In the genomic region with DNA sequence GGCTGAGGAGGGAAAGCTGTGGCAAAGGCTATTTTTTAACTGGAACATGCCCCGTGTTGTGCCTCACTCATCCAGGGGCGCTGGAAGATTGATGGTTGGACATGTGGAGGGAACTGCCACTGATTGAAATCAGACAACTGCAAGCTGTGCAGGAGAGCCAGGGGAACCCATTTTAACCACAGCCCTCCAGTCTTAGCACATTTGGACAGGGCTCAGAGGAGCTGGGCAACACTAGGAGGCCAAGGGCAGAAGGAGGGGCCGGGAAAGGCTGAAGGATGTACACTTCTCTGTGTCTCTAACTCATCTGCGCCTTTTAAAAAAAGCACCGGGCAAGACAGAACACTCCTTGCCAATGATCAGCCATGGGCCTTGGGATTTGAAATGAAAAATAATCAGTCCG, we compare ENCODE assay signal across 11 cellular contexts.
DNase-seq lines count a peak whose midpoint lies in the region; ATAC-seq and TF ChIP-seq lines count a peak whose summit lies in the region.
"Had no signal": no experiment of that assay in that cellular context is flagged by ENCODE, and none has a peak within 500 bp of the region (broad histone marks: within the 10 kb centered on the region; RNA-seq: fewer than 3 reads in every experiment).

No MANE protein-coding gene starts in this region.

- H3K4me1 Mint-ChIP-seq in activated CD8-positive, alpha-beta memory T cell treated with anti-CD3 and anti-CD28 coated beads, Interleukin-2, amount 10 ng/mL, durations not matched to agents 7 days and 5 days: no peaks in the 10 kb centered on the region
- H3K4me1 Mint-ChIP-seq: activated CD4-positive, alpha-beta T cell treated with anti-CD3 and anti-CD28 coated beads, Interleukin-2, amount 10 ng/mL, durations not matched to agents 24 days and 14 days; stimulated activated naive CD8-positive, alpha-beta T cell treated with anti-CD3 and anti-CD28 coated beads, Interleukin-15, amount 100 ng/mL, for 72 hours had no signal

- CTCF ChIA-PET in activated CD8-positive, alpha-beta memory T cell treated with anti-CD3 and anti-CD28 coated beads, Interleukin-2, amount 10 ng/mL, durations not matched to agents 7 days and 5 days (lab: Charles Lee): no interaction called here

- H3K4me3 ChIP-seq in SJCRH30: peak overlapping the region; percentile 47
- no peak overlapping the region for H3K4me3 ChIP-seq in prostate gland
- H3K4me3 ChIP-seq in hepatocyte: no peak overlapping the region
- H3K4me3 ChIP-seq: ascending aorta had no signal

- H3K27me3 ChIP-seq in SJCRH30 (no peaks in the 10 kb centered on the region), prostate gland (replicated peaks; ENCODE audit: insufficient read depth) (no peaks in the 10 kb centered on the region), hepatocyte (no peaks in the 10 kb centered on the region)
- H3K27me3 ChIP-seq: ascending aorta had no signal

- H3K4me1 ChIP-seq in SJCRH30 (peaks cover 29% of the 10 kb centered on the region), prostate gland (replicated peaks) (no peaks in the 10 kb centered on the region), hepatocyte (ENCODE audit: insufficient read depth) (peaks cover 9% of the 10 kb centered on the region)
- H3K4me1 ChIP-seq: ascending aorta had no signal

- no peak overlapping the region for H3K27ac Mint-ChIP-seq in activated CD8-positive, alpha-beta memory T cell treated with anti-CD3 and anti-CD28 coated beads, Interleukin-2, amount 10 ng/mL, durations not matched to agents 7 days and 5 days
- H3K27ac Mint-ChIP-seq: activated CD4-positive, alpha-beta T cell treated with anti-CD3 and anti-CD28 coated beads, Interleukin-2, amount 10 ng/mL, durations not matched to agents 24 days and 14 days; stimulated activated naive CD8-positive, alpha-beta T cell treated with anti-CD3 and anti-CD28 coated beads, Interleukin-15, amount 100 ng/mL, for 72 hours had no signal

- H3K9me3 Mint-ChIP-seq in activated CD8-positive, alpha-beta memory T cell treated with anti-CD3 and anti-CD28 coated beads, Interleukin-2, amount 10 ng/mL, durations not matched to agents 7 days and 5 days (ENCODE audit: low read depth): no peaks in the 10 kb centered on the region
- H3K9me3 Mint-ChIP-seq: activated CD4-positive, alpha-beta T cell treated with anti-CD3 and anti-CD28 coated beads, Interleukin-2, amount 10 ng/mL, durations not matched to agents 24 days and 14 days; stimulated activated naive CD8-positive, alpha-beta T cell treated with anti-CD3 and anti-CD28 coated beads, Interleukin-15, amount 100 ng/mL, for 72 hours had no signal

- no peak overlapping the region for H3K4me2 ChIP-seq in hepatocyte

- H3K79me2 ChIP-seq in hepatocyte: no peaks in the 10 kb centered on the region

- TF ChIP-seq POLR2A in prostate gland (IDR thresholded peaks at IDR 0.05): no peak

- peak; percentile 54 for ATAC-seq in left ventricle myocardium superior
- no peak for ATAC-seq in activated CD8-positive, alpha-beta memory T cell treated with anti-CD3 and anti-CD28 coated beads, Interleukin-2, amount 10 ng/mL, durations not matched to agents 7 days and 5 days
- ATAC-seq: stimulated activated naive CD8-positive, alpha-beta T cell treated with anti-CD3 and anti-CD28 coated beads, Interleukin-15, amount 100 ng/mL, for 72 hours had no signal

- H3K4me3 Mint-ChIP-seq in activated CD8-positive, alpha-beta memory T cell treated with anti-CD3 and anti-CD28 coated beads, Interleukin-2, amount 10 ng/mL, durations not matched to agents 7 days and 5 days: no peak overlapping the region
- H3K4me3 Mint-ChIP-seq: activated CD4-positive, alpha-beta T cell treated with anti-CD3 and anti-CD28 coated beads, Interleukin-2, amount 10 ng/mL, durations not matched to agents 24 days and 14 days; stimulated activated naive CD8-positive, alpha-beta T cell treated with anti-CD3 and anti-CD28 coated beads, Interleukin-15, amount 100 ng/mL, for 72 hours had no signal

- H3K27ac ChIP-seq in SJCRH30: peak overlapping the region; percentile 85
- H3K27ac ChIP-seq in prostate gland: peak overlapping the region; percentile 12 to 52
- H3K27ac ChIP-seq in hepatocyte: no peak overlapping the region
- H3K27ac ChIP-seq: ascending aorta had no signal

- H3K36me3 ChIP-seq in SJCRH30: no peaks in the 10 kb centered on the region
- no peaks in the 10 kb centered on the region for H3K36me3 ChIP-seq in prostate gland
- H3K36me3 ChIP-seq in hepatocyte (replicated peaks; ENCODE audit: insufficient read depth, low read depth): no peaks in the 10 kb centered on the region
- H3K36me3 ChIP-seq: ascending aorta had no signal

- DNase-seq in Daoy (ENCODE audit: low read depth) (peak; percentile 14), SJCRH30 (peak; percentile 83 to 91), left ventricle myocardium superior (no peak), prostate gland (ENCODE audit: low spot score) (peak; percentile 4), DMS153 treated with DMSO at 0.1 percent for 48 hours (lab: John Stamatoyannopoulos, UW; ENCODE audit: unreplicated experiment) (no peak), hepatocyte (ENCODE audit: low spot score) (no peak)
- no peak for DNase-seq in activated CD8-positive, alpha-beta memory T cell treated with anti-CD3 and anti-CD28 coated beads, Interleukin-2, amount 10 ng/mL, durations not matched to agents 7 days and 5 days
- no peak for DNase-seq in stimulated activated naive CD4-positive, alpha-beta T cell (lab: John Stamatoyannopoulos, UW)
- DNase-seq: activated CD4-positive, alpha-beta T cell treated with anti-CD3 and anti-CD28 coated beads, Interleukin-2, amount 10 ng/mL, durations not matched to agents 24 days and 14 days; stimulated activated naive CD8-positive, alpha-beta T cell treated with anti-CD3 and anti-CD28 coated beads, Interleukin-15, amount 100 ng/mL, for 72 hours had no signal

- no peaks in the 10 kb centered on the region for H3K36me3 Mint-ChIP-seq in activated CD8-positive, alpha-beta memory T cell treated with anti-CD3 and anti-CD28 coated beads, Interleukin-2, amount 10 ng/mL, durations not matched to agents 7 days and 5 days

- intact Hi-C loops in left ventricle myocardium superior (cut with micrococcal nuclease) (no loop called here), prostate gland (cut with DNase I) (loop anchor here (5.0 kb wide), 1 partner anchor 111 kb away; the partner anchor contains the start of gene EYA4)

- TF ChIP-seq CTCF in prostate gland (IDR thresholded peaks at IDR 0.05): no peak
- no peak for TF ChIP-seq CTCF in hepatocyte (IDR thresholded peaks at IDR 0.05; ENCODE audit: poor library complexity)

- no peaks in the 10 kb centered on the region for H3K9me3 ChIP-seq in SJCRH30 (replicated peaks)
- H3K9me3 ChIP-seq in prostate gland: no peaks in the 10 kb centered on the region
- H3K9me3 ChIP-seq in hepatocyte (ENCODE audit: low read depth): no peaks in the 10 kb centered on the region
- H3K9me3 ChIP-seq: ascending aorta had no signal

- 30% methylated on average over 6 of the region's 6 CpGs for WGBS in prostate gland
- WGBS in hepatocyte (ENCODE audit: low lambda C conversion rate, missing lambda C conversion rate): 68% methylated on average over 6 of the region's 6 CpGs

- no peaks in the 10 kb centered on the region for H3K9me2 ChIP-seq in hepatocyte (replicated peaks; ENCODE audit: insufficient read depth)

- no peaks in the 10 kb centered on the region for H4K20me1 ChIP-seq in hepatocyte (ENCODE audit: insufficient read depth, poor library complexity, severe bottlenecking)

- no peaks in the 10 kb centered on the region for H3K27me3 Mint-ChIP-seq in activated CD8-positive, alpha-beta memory T cell treated with anti-CD3 and anti-CD28 coated beads, Interleukin-2, amount 10 ng/mL, durations not matched to agents 7 days and 5 days
- H3K27me3 Mint-ChIP-seq: activated CD4-positive, alpha-beta T cell treated with anti-CD3 and anti-CD28 coated beads, Interleukin-2, amount 10 ng/mL, durations not matched to agents 24 days and 14 days had no signal

- no peak overlapping the region for H2AFZ ChIP-seq in hepatocyte

Comparison
In these comparisons a context has a peak if more than half of its experiments do, and no peak if none do; other contexts are left out.
1. DNase-seq: peak in Daoy (single experiment), SJCRH30 (2 of 2) and prostate gland (single experiment); none in left ventricle myocardium superior (single experiment), DMS153 treated with DMSO at 0.1 percent for 48 hours (single experiment), hepatocyte (single experiment), activated CD8-positive, alpha-beta memory T cell treated with anti-CD3 and anti-CD28 coated beads, Interleukin-2, amount 10 ng/mL, durations not matched to agents 7 days and 5 days (single experiment) and stimulated activated naive CD4-positive, alpha-beta T cell (0 of 6).